27 cellular contexts compared by ENCODE assay signal in genomic region chr12:124702736-124703135, GRCh38.
"Had no signal": no experiment of that assay in that cellular context is flagged by ENCODE, and none has a peak within 500 bp of the region (broad histone marks: within the 10 kb centered on the region; RNA-seq: fewer than 3 reads in every experiment).

No MANE protein-coding gene starts in this region.

- H3K36me3 ChIP-seq: esophagus muscularis mucosa, gastroesophageal sphincter, heart left ventricle, left lung, neutrophil, stomach, tibial artery, uterus had no signal

- H2AFZ ChIP-seq: hepatocyte, parathyroid adenoma had no signal

- H3K27ac Mint-ChIP-seq: endodermal cell; progenitor cell of endocrine pancreas; stimulated activated effector memory CD8-positive, alpha-beta T cell treated with anti-CD3 and anti-CD28 coated beads, Interleukin-12 subunit alpha, Interleukin-12 subunit beta, amount 100 ng/mL, for 72 hours had no signal

- H3K4me3 ChIP-seq: coronary artery, dorsolateral prefrontal cortex, esophagus muscularis mucosa, gastroesophageal sphincter, heart left ventricle, hepatocyte, left lung, smooth muscle cell, stomach, tibial artery, uterus had no signal

- H3K9me3 ChIP-seq: neutrophil, uterus had no signal

- H3K4me2 ChIP-seq: hepatocyte, smooth muscle cell had no signal

- H3K4me3 Mint-ChIP-seq: endodermal cell; naive thymus-derived CD8-positive, alpha-beta T cell; stimulated activated effector memory CD8-positive, alpha-beta T cell treated with anti-CD3 and anti-CD28 coated beads, Interleukin-12 subunit alpha, Interleukin-12 subunit beta, amount 100 ng/mL, for 72 hours had no signal

- H3K9me3 Mint-ChIP-seq: naive thymus-derived CD8-positive, alpha-beta T cell; stimulated activated effector memory CD8-positive, alpha-beta T cell treated with anti-CD3 and anti-CD28 coated beads, Interleukin-12 subunit alpha, Interleukin-12 subunit beta, amount 100 ng/mL, for 72 hours; type B pancreatic cell had no signal

- H3K9ac ChIP-seq: parathyroid adenoma had no signal

- H3K36me3 Mint-ChIP-seq: naive thymus-derived CD8-positive, alpha-beta T cell; stimulated activated effector memory CD8-positive, alpha-beta T cell treated with anti-CD3 and anti-CD28 coated beads, Interleukin-12 subunit alpha, Interleukin-12 subunit beta, amount 100 ng/mL, for 72 hours had no signal

- H3K4me1 ChIP-seq: parathyroid adenoma had no signal

- H3K27me3 ChIP-seq: dorsolateral prefrontal cortex, esophagus muscularis mucosa, gastroesophageal sphincter, heart left ventricle, hepatocyte, left lung, stomach, tibial artery, uterus had no signal

- H3K79me2 ChIP-seq: hepatocyte, parathyroid adenoma had no signal

- H3K4me1 Mint-ChIP-seq: naive thymus-derived CD8-positive, alpha-beta T cell; stimulated activated effector memory CD8-positive, alpha-beta T cell treated with anti-CD3 and anti-CD28 coated beads, Interleukin-12 subunit alpha, Interleukin-12 subunit beta, amount 100 ng/mL, for 72 hours had no signal

- ATAC-seq: foreskin keratinocyte; gastroesophageal sphincter; heart left ventricle; left cardiac atrium; left lung; naive thymus-derived CD8-positive, alpha-beta T cell; sciatic nerve; stimulated activated effector memory CD8-positive, alpha-beta T cell treated with anti-CD3 and anti-CD28 coated beads, Interleukin-12 subunit alpha, Interleukin-12 subunit beta, amount 100 ng/mL, for 72 hours had no signal

- FAIRE-seq: endothelial cell of umbilical vein had no signal

- H3K27ac ChIP-seq: dorsolateral prefrontal cortex, foreskin keratinocyte, heart left ventricle, hepatocyte, neutrophil, parathyroid adenoma, stomach had no signal

- DNase-seq: dorsolateral prefrontal cortex; effector CD8-positive, alpha-beta T cell; endodermal cell; foreskin keratinocyte; left cardiac atrium; naive thymus-derived CD8-positive, alpha-beta T cell; stimulated activated CD4-positive, alpha-beta T cell treated with anti-CD3 and anti-CD28 coated beads, Interleukin-12 subunit alpha, Interleukin-12 subunit beta, amount 100 ng/mL, for 4 hours; stimulated activated CD4-positive, alpha-beta T cell treated with anti-CD3 and anti-CD28 coated beads, Interleukin-1b, Interleukin-23, amount 100 ng/mL, for 48 hours; stimulated activated CD4-positive, alpha-beta T cell treated with anti-CD3 and anti-CD28 coated beads, Interleukin-4, amount 100 ng/mL, for 24 hours; stimulated activated naive CD4-positive, alpha-beta T cell treated with Interleukin-2 at 50 U/mL for 16 hours; stomach; tibial artery; uterus had no signal
